ENCODE assay signal across 17 cellular contexts in genomic region chr18:76587147-76587885, GRCh38.
DNase-seq lines count a peak whose midpoint lies in the region; ATAC-seq, FAIRE-seq and TF ChIP-seq lines count a peak whose summit lies in the region.
"Had no signal": no experiment of that assay in that cellular context is flagged by ENCODE, and none has a peak within 500 bp of the region (broad histone marks: within the 10 kb centered on the region; RNA-seq: fewer than 3 reads in every experiment).

No MANE protein-coding gene starts in this region.

- no peak overlapping the region for H3K56ac ChIP-seq in IMR-90 (ENCODE audit: extremely low read depth, insufficient read depth, low read length)

- H3K4me3 Mint-ChIP-seq in nephron: peak overlapping the region in 2 of 3 experiments; percentile 29 to 60
- peak overlapping the region; percentile 17 for H3K4me3 Mint-ChIP-seq in type B pancreatic cell
- no peak overlapping the region for H3K4me3 Mint-ChIP-seq in glutamatergic neuron (ENCODE audit: unreplicated experiment)
- H3K4me3 Mint-ChIP-seq: CD8-positive, alpha-beta T cell had no signal

- no peak overlapping the region for H2BK5ac ChIP-seq in IMR-90 (ENCODE audit: low read depth, low read length, poor library complexity, severe bottlenecking)

- CTCF ChIA-PET in IMR-90 (lab: Yijun Ruan, JAX): no interaction called here

- TF ChIP-seq CTCF in IMR-90 (conservative IDR thresholded peaks at IDR 0.05; ENCODE audit: low read depth, low read length): no peak
- no peak for TF ChIP-seq CTCF in nephron (IDR thresholded peaks at IDR 0.05; ENCODE audit: unreplicated experiment in 3 of 3)
- no peak for TF ChIP-seq CTCF in type B pancreatic cell (conservative IDR thresholded peaks at IDR 0.05)
- no peak for TF ChIP-seq CTCF in glutamatergic neuron (IDR thresholded peaks at IDR 0.05; ENCODE audit: partially characterized antibody, unreplicated experiment)

- dilution Hi-C loops in IMR-90 (cut with HindIII; ENCODE audit: low sequenced_read_pairs, unreplicated experiment): no loop called here

- H3K18ac ChIP-seq in IMR-90 (ENCODE audit: low read depth, low read length): no peak overlapping the region

- no peak overlapping the region for H2AK9ac ChIP-seq in IMR-90 (replicated peaks; ENCODE audit: low read depth, low read length, poor library complexity)

- H3K9me3 Mint-ChIP-seq in nephron (no peaks in the 10 kb centered on the region), type B pancreatic cell (no peaks in the 10 kb centered on the region), glutamatergic neuron (ENCODE audit: unreplicated experiment) (peaks cover 2% of the 10 kb centered on the region)
- H3K9me3 Mint-ChIP-seq: CD8-positive, alpha-beta T cell had no signal

- peak; percentile 57 for FAIRE-seq in GM12892 (lab: Jason Lieb, UNC)
- FAIRE-seq: GM18507 had no signal

- no peak overlapping the region for H3K27ac ChIP-seq in IMR-90 (ENCODE audit: insufficient read depth, low read length)
- H3K27ac ChIP-seq: BLaER1, GM23248 had no signal

- no peak for DNase-seq in GM12892 (ENCODE audit: insufficient read length)
- DNase-seq in IMR-90: no peak
- no peak for DNase-seq in type B pancreatic cell (ENCODE audit: extremely low spot score, unreplicated experiment)
- no peak for DNase-seq in GF-D8 (lab: John Stamatoyannopoulos, UW)
- DNase-seq in glutamatergic neuron: no peak
- DNase-seq: 8988T; Calu3; CD8-positive, alpha-beta T cell; DMS79 treated with DMSO at 0.1 percent for 48 hours; GM23248; KBM-7 had no signal

- POLR2A ChIA-PET in IMR-90 (lab: Charles Lee; ENCODE audit: unreplicated experiment): no interaction called here

- H3K4me1 Mint-ChIP-seq in nephron (peaks cover 28% of the 10 kb centered on the region), type B pancreatic cell (ENCODE audit: unreplicated experiment) (peaks cover 24% of the 10 kb centered on the region), glutamatergic neuron (ENCODE audit: low read depth, unreplicated experiment) (peaks cover 5% of the 10 kb centered on the region)

- H2AFZ ChIP-seq in IMR-90 (replicated peaks; ENCODE audit: low read length, poor library complexity): no peak overlapping the region

- no peak overlapping the region for H4K8ac ChIP-seq in IMR-90 (ENCODE audit: low read depth in 2 of 2, low read length in 2 of 2)

- H3K4me3 ChIP-seq in IMR-90 (ENCODE audit: insufficient read depth, low read depth, low read length): no peak overlapping the region
- H3K4me3 ChIP-seq: BLaER1, GM23248, HAP-1 had no signal

- no peaks in the 10 kb centered on the region for H3K36me3 Mint-ChIP-seq in nephron (ENCODE audit: low read depth)
- no peaks in the 10 kb centered on the region for H3K36me3 Mint-ChIP-seq in type B pancreatic cell
- H3K36me3 Mint-ChIP-seq in glutamatergic neuron (ENCODE audit: unreplicated experiment): no peaks in the 10 kb centered on the region
- H3K36me3 Mint-ChIP-seq: CD14-positive monocyte; CD8-positive, alpha-beta T cell had no signal

- no peak overlapping the region for H3K23ac ChIP-seq in IMR-90 (ENCODE audit: low read depth, low read length)

- H3K27me3 Mint-ChIP-seq in nephron (ENCODE audit: low read depth): peaks cover 7% of the 10 kb centered on the region
- peaks cover 6% of the 10 kb centered on the region for H3K27me3 Mint-ChIP-seq in type B pancreatic cell
- H3K27me3 Mint-ChIP-seq in glutamatergic neuron (ENCODE audit: unreplicated experiment): no peaks in the 10 kb centered on the region

- H3K9ac ChIP-seq in IMR-90 (ENCODE audit: low read depth, low read length): no peak overlapping the region
- H3K9ac ChIP-seq: BLaER1, GM23248 had no signal

- no peak overlapping the region for H4K91ac ChIP-seq in IMR-90 (ENCODE audit: insufficient read depth, low read depth, low read length)

- no peaks in the 10 kb centered on the region for H3K9me3 ChIP-seq in IMR-90 (ENCODE audit: control insufficient read depth, insufficient read depth, low read length)
- H3K9me3 ChIP-seq: BLaER1, HAP-1 had no signal

- H3K27me3 ChIP-seq in IMR-90 (ENCODE audit: control insufficient read depth, insufficient read depth, low read length): peaks cover 2% of the 10 kb centered on the region; the same call in 1 of the 2 replicates
- H3K27me3 ChIP-seq: BLaER1 had no signal

- BruUV-seq in IMR-90 (replicated peaks; lab: Mats Ljungman, UMichigan): no TSS peak

- no peak overlapping the region for H3K4me2 ChIP-seq in IMR-90 (ENCODE audit: low read depth, low read length)
- H3K4me2 ChIP-seq: BLaER1 had no signal

- H3K9me1 ChIP-seq in IMR-90 (ENCODE audit: insufficient read depth, low read length): peaks cover 7% of the 10 kb centered on the region

- no peaks in the 10 kb centered on the region for H4K20me1 ChIP-seq in IMR-90 (ENCODE audit: insufficient read depth, low read length)
- H4K20me1 ChIP-seq: BLaER1 had no signal

- in situ Hi-C loops in IMR-90 (cut with MboI; ENCODE audit: low sequenced_read_pairs): no loop called here

- no peaks in the 10 kb centered on the region for H3K36me3 ChIP-seq in IMR-90 (ENCODE audit: control insufficient read depth, insufficient read depth, low read length)
- H3K36me3 ChIP-seq: BLaER1, HAP-1 had no signal

- no peak overlapping the region for H2BK15ac ChIP-seq in IMR-90 (ENCODE audit: low read depth, low read length)

- H2BK20ac ChIP-seq in IMR-90 (ENCODE audit: low read depth, low read length): no peak overlapping the region

- H4K5ac ChIP-seq in IMR-90 (ENCODE audit: low read depth, low read length): no peak overlapping the region

- no peak overlapping the region for H2BK120ac ChIP-seq in IMR-90 (ENCODE audit: low read depth, low read length)

- TF ChIP-seq POLR2A in GM12892 (IDR thresholded peaks at IDR 0.05; ENCODE audit: low read depth, low read length) (no peak), IMR-90 (IDR thresholded peaks at IDR 0.05; ENCODE audit: low read depth, low read length) (no peak)

- no peak overlapping the region for H3K14ac ChIP-seq in IMR-90 (replicated peaks; ENCODE audit: low read depth, low read length)

- intact Hi-C loops in IMR-90 (cut with micrococcal nuclease): no loop called here

- 0 out of 2 replicates have a peak overlapping the region, but pooled peaks have one; percentile 36 for H2AK5ac ChIP-seq in IMR-90 (ENCODE audit: low read depth, low read length)

- no peaks in the 10 kb centered on the region for H3K79me1 ChIP-seq in IMR-90 (ENCODE audit: low read depth in 1 of 2, low read length in 2 of 2)

- 100% methylated on average over 23 of the region's 30 CpGs; no CpG with 5 or more reads in 1 of the 2 experiments for WGBS in IMR-90 (ENCODE audit: extremely low coverage in 2 of 2, insufficient read length in 1 of 2), 2 experiments

- TF ChIP-seq RAD21 in IMR-90 (IDR thresholded peaks at IDR 0.05; ENCODE audit: low read length): no peak

- no peak overlapping the region for H3K4ac ChIP-seq in IMR-90 (ENCODE audit: low read depth, low read length)

- no peak for ATAC-seq in IMR-90 (ENCODE audit: low read depth)
- ATAC-seq in HG02981 (IDR thresholded peaks at IDR 0.05; ENCODE audit: unreplicated experiment): no peak
- ATAC-seq: CD8-positive, alpha-beta T cell had no signal

- H3K27ac Mint-ChIP-seq in nephron: peak overlapping the region in 2 of 3 experiments; percentile 53 to 59
- no peak overlapping the region for H3K27ac Mint-ChIP-seq in type B pancreatic cell
- no peak overlapping the region for H3K27ac Mint-ChIP-seq in glutamatergic neuron (ENCODE audit: unreplicated experiment)
- H3K27ac Mint-ChIP-seq: CD8-positive, alpha-beta T cell had no signal

- 0 out of 2 replicates have a peak, but pooled peaks cover 2% of the 10 kb centered on the region for H3K4me1 ChIP-seq in IMR-90 (ENCODE audit: control insufficient read depth, insufficient read depth, low read length)
- H3K4me1 ChIP-seq: BLaER1 had no signal

TF ChIP-seq in IMR-90, 13 proteins besides CTCF, POLR2A, EP300 and RAD21:
- TF ChIP-seq USF2 (IDR thresholded peaks at IDR 0.05; ENCODE audit: low read depth, low read length): no peak
- TF ChIP-seq MAFK (IDR thresholded peaks at IDR 0.05; ENCODE audit: low read depth, low read length): no peak
- TF ChIP-seq RFX5 (IDR thresholded peaks at IDR 0.05; ENCODE audit: low read depth, low read length): no peak
- no peak for TF ChIP-seq CHD1 (IDR thresholded peaks at IDR 0.05; ENCODE audit: low read depth, low read length)
- no peak for TF ChIP-seq CEBPB (IDR thresholded peaks at IDR 0.05; ENCODE audit: low read depth, low read length)
- no peak for TF ChIP-seq NFE2L2 (IDR thresholded peaks at IDR 0.05; ENCODE audit: low read depth, low read length)
- no peak for TF ChIP-seq MXI1 (IDR thresholded peaks at IDR 0.05; ENCODE audit: borderline replicate concordance, low read depth, low read length)
- no peak for TF ChIP-seq BHLHE40 (IDR thresholded peaks at IDR 0.05; ENCODE audit: low read depth, low read length)
- TF ChIP-seq FOS (IDR thresholded peaks at IDR 0.05; ENCODE audit: low read depth, low read length): no peak
- TF ChIP-seq MAZ (IDR thresholded peaks at IDR 0.05; ENCODE audit: borderline replicate concordance, low read depth, low read length): no peak
- TF ChIP-seq, protein P1, sequence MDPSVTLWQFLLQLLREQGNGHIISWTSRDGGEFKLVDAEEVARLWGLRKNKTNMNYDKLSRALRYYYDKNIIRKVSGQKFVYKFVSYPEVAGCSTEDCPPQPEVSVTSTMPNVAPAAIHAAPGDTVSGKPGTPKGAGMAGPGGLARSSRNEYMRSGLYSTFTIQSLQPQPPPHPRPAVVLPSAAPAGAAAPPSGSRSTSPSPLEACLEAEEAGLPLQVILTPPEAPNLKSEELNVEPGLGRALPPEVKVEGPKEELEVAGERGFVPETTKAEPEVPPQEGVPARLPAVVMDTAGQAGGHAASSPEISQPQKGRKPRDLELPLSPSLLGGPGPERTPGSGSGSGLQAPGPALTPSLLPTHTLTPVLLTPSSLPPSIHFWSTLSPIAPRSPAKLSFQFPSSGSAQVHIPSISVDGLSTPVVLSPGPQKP (IDR thresholded peaks at IDR 0.05; ENCODE audit: borderline replicate concordance, low read depth, low read length): no peak
- no peak for TF ChIP-seq RCOR1 (IDR thresholded peaks at IDR 0.05; ENCODE audit: insufficient replicate concordance, low read length)
- TF ChIP-seq SMC3 (IDR thresholded peaks at IDR 0.05; ENCODE audit: low read depth, low read length): no peak

Comparison
In these comparisons a context has a peak if more than half of its experiments do, and no peak if none do; other contexts are left out.
1. H3K27ac Mint-ChIP-seq: peak in nephron (2 of 3); none in type B pancreatic cell (single experiment) and glutamatergic neuron (single experiment).